ENCODE assay signal across 18 cellular contexts in genomic region chr14:61876362-61877049, GRCh38.
A peak's percentile ranks its signal among the peaks of the same experiment; 100 is the strongest.
DNase-seq lines count a peak whose midpoint lies in the region; ATAC-seq, FAIRE-seq and TF ChIP-seq lines count a peak whose summit lies in the region.
"Had no signal": no experiment of that assay in that cellular context is flagged by ENCODE, and none has a peak within 500 bp of the region (broad histone marks: within the 10 kb centered on the region; RNA-seq: fewer than 3 reads in every experiment).

No MANE protein-coding gene starts in this region.

- no CpG with 5 or more reads among the region's 8 CpGs for WGBS in H9 (ENCODE audit: extremely low coverage, insufficient read length, low lambda C conversion rate)
- 50 to 67% (median 60%) methylated on average over 8 of the region's 8 CpGs for WGBS in spleen, 5 donors

- H3K4me1 Mint-ChIP-seq in H9, result peaks cover 9% of the 10 kb centered on the region in 2 experiments; a peak in 3 of 4 replicates

- H3K27ac ChIP-seq in H9 (ENCODE audit: insufficient read length, low read depth, low read length), result no peak overlapping the region
- no peak overlapping the region for H3K27ac ChIP-seq in spleen
- H3K27ac ChIP-seq: thoracic aorta had no signal

- no peaks in the 10 kb centered on the region for H3K9me3 Mint-ChIP-seq in H9
- H3K9me3 Mint-ChIP-seq: activated CD8-positive, alpha-beta T cell treated with anti-CD3 and anti-CD28 coated beads for 36 hours; effector memory CD8-positive, alpha-beta T cell; IgD-negative memory B cell had no signal

- no peak overlapping the region for H4K91ac ChIP-seq in H9 (ENCODE audit: insufficient read length, low read depth, low read length)

- no peak for TF ChIP-seq CTCF in H9 (conservative IDR thresholded peaks at IDR 0.05)
- no peak for TF ChIP-seq CTCF in spleen (IDR thresholded peaks at IDR 0.05 in 8 of 11, conservative IDR thresholded peaks at IDR 0.05 in 3 of 11)

- no peaks in the 10 kb centered on the region for H3K9me3 ChIP-seq in H9 (ENCODE audit: control insufficient read depth, low read depth, low read length)
- peaks cover 0 to under 1% (median 0%) of the 10 kb centered on the region in 8 donors for H3K9me3 ChIP-seq in spleen
- H3K9me3 ChIP-seq: thoracic aorta had no signal

- intact Hi-C loops in spleen (cut with DNase I; ENCODE audit: low total_unique reads), result no loop called here

- H3K4ac ChIP-seq in H9 (ENCODE audit: low read depth, low read length), result no peak overlapping the region

- no peak overlapping the region for H2AK5ac ChIP-seq in H9 (ENCODE audit: insufficient read length, low read length)

- H4K8ac ChIP-seq in H9 (replicated peaks; ENCODE audit: insufficient read length, low read depth, low read length), result no peak overlapping the region

- H3K56ac ChIP-seq in H9 (ENCODE audit: insufficient read length, low read depth, low read length), result no peak overlapping the region

- H3K27me3 ChIP-seq in H9 (ENCODE audit: insufficient read depth, low read length) (no peaks in the 10 kb centered on the region), spleen (replicated peaks in 1 of 7) (peaks cover 0 to 7% (median 0%) of the 10 kb centered on the region in 7 donors)

- H3K79me1 ChIP-seq in H9 (ENCODE audit: insufficient read depth, low read depth, low read length, poor library complexity, severe bottlenecking), result no peaks in the 10 kb centered on the region

- no peak overlapping the region for H4K5ac ChIP-seq in H9 (ENCODE audit: insufficient read length, low read depth, low read length)

- no peak overlapping the region for H3K4me3 Mint-ChIP-seq in H9
- H3K4me3 Mint-ChIP-seq: activated CD8-positive, alpha-beta T cell treated with anti-CD3 and anti-CD28 coated beads for 36 hours; effector memory CD8-positive, alpha-beta T cell; IgD-negative memory B cell had no signal

- H3K4me1 ChIP-seq in H9 (ENCODE audit: insufficient read depth, low read length) (no peaks in the 10 kb centered on the region), spleen (peaks cover 0 to 12% (median 4%) of the 10 kb centered on the region in 6 donors)

- DNase-seq in COR-L47 (lab: John Stamatoyannopoulos, UW) (peak; percentile 82), NCI-H748 (lab: John Stamatoyannopoulos, UW; ENCODE audit: unreplicated experiment) (peak; percentile 75), DMS53 (lab: John Stamatoyannopoulos, UW) (no peak), H9 (no peak), spleen (no peak)
- DNase-seq: activated CD8-positive, alpha-beta T cell treated with anti-CD3 and anti-CD28 coated beads for 36 hours; activated effector memory CD4-positive, alpha-beta T cell treated with Interleukin-2 at 50 U/mL for 16 hours; DND-41; effector memory CD8-positive, alpha-beta T cell; mesendoderm; NCI-H187; NK-92 treated with Interleukin-12 subunit alpha and Interleukin-12 subunit beta, amount 100 ng/mL, for 24 hours had no signal

- no peak overlapping the region for H3K4me3 ChIP-seq in spleen
- H3K4me3 ChIP-seq: thoracic aorta had no signal

- no peak overlapping the region for H2BK120ac ChIP-seq in H9 (ENCODE audit: low read depth, low read length, poor library complexity, severe bottlenecking)

- no peak overlapping the region for H2AFZ ChIP-seq in H9 (ENCODE audit: low read length)

- H3K23me2 ChIP-seq in H9 (ENCODE audit: insufficient read length, low read depth, low read length, poor library complexity, severe bottlenecking), result no peaks in the 10 kb centered on the region

- no peak overlapping the region for H3K27ac Mint-ChIP-seq in H9
- H3K27ac Mint-ChIP-seq: activated CD8-positive, alpha-beta T cell treated with anti-CD3 and anti-CD28 coated beads for 36 hours; effector memory CD8-positive, alpha-beta T cell had no signal

- no peaks in the 10 kb centered on the region for H3K79me2 ChIP-seq in H9 (ENCODE audit: insufficient read depth, low read length)

- H3K36me3 ChIP-seq in spleen, result no peaks in the 10 kb centered on the region
- H3K36me3 ChIP-seq: thoracic aorta had no signal

- no peak overlapping the region for H3K14ac ChIP-seq in H9 (ENCODE audit: insufficient read depth, low read length)

- H4K20me1 ChIP-seq in H9 (ENCODE audit: control insufficient read depth, insufficient read depth, insufficient read length), result no peaks in the 10 kb centered on the region

- H3K9ac ChIP-seq in H9 (ENCODE audit: extremely low read depth, insufficient read length, low read length), result no peak overlapping the region

- H3K18ac ChIP-seq in H9 (ENCODE audit: insufficient read length, low read depth, low read length), result no peak overlapping the region

- H2BK12ac ChIP-seq in H9 (ENCODE audit: insufficient read length, low read depth, low read length), result no peak overlapping the region

- FAIRE-seq in islet of Langerhans (lab: Jason Lieb, UNC), result peak; percentile 100
- FAIRE-seq: TTC549 had no signal

- H3K4me2 ChIP-seq in H9 (ENCODE audit: insufficient read depth, insufficient read length, low read length), result no peak overlapping the region

- no peak overlapping the region for H2BK5ac ChIP-seq in H9 (ENCODE audit: insufficient read length, low read length)

- no peak overlapping the region for H2BK20ac ChIP-seq in H9 (ENCODE audit: low read depth, low read length, poor library complexity, severe bottlenecking)

- ATAC-seq in HG02870 (IDR thresholded peaks at IDR 0.05; ENCODE audit: unreplicated experiment), result peak; percentile 62
- ATAC-seq in HG03095 (IDR thresholded peaks at IDR 0.05; ENCODE audit: unreplicated experiment), result no peak
- ATAC-seq: activated CD8-positive, alpha-beta T cell treated with anti-CD3 and anti-CD28 coated beads for 36 hours; effector memory CD8-positive, alpha-beta T cell had no signal

- H3K27me3 Mint-ChIP-seq in H9 (ENCODE audit: low read depth), result peaks cover 1% of the 10 kb centered on the region; the same call in 1 of the 2 replicates

- H3K36me3 Mint-ChIP-seq in H9 (ENCODE audit: insufficient read depth in 1 of 3, low read depth in 3 of 3), result no peaks in the 10 kb centered on the region; a peak in 1 of 7 replicates
- H3K36me3 Mint-ChIP-seq: IgD-negative memory B cell had no signal

- H2BK15ac ChIP-seq in H9 (ENCODE audit: low read depth, low read length), result no peak overlapping the region

- H3T11ph ChIP-seq in H9 (ENCODE audit: low read length), result no peak overlapping the region

- no peak overlapping the region for H3K23ac ChIP-seq in H9 (ENCODE audit: insufficient read length, low read depth, low read length)

- no peak for TF ChIP-seq POLR2A in spleen (IDR thresholded peaks at IDR 0.05)

Comparison
In these comparisons a context has a peak if more than half of its experiments do, and no peak if none do; other contexts are left out.
1. DNase-seq: peak in COR-L47 (single experiment) and NCI-H748 (single experiment); none in DMS53 (single experiment), H9 (single experiment) and spleen (single experiment).